In the genomic region with DNA sequence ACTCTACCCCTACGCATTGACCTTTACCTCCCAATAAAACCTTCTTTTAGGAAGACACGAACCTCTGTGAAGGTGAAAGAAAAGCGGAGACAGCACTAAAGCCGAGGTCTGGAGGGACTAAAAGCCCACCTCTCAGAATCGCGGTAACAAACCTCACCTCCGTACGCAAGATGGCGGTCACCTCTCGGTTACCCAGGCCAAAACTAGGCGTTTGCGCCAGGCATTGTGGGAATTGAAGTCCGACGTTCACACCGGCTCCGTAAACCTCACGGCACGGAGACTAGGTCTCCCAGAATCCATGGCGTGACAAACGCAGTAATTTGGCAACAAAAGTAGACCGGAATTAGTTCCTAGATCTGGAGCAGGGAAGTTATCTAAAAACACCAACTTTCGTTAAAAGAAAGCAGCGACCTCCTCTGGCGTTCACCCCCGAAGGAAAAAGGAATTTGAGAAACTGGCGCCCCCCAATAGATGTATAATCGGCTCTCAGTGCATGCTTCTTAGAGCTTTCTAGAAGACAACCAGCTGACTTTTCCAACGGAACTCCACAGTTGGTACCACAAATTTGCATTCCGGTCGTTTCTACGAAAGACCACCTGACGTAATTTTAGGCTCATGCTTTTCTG, we compare ENCODE assay signal across 8 cellular contexts. TPM values are rescaled to one million over a fixed set of nuclear protein-coding genes. Genes with fewer than 3 reads are reported as not detected.
DNase-seq lines count a peak whose midpoint lies in the region; ATAC-seq and TF ChIP-seq lines count a peak whose summit lies in the region.

A gene (minus strand): TSS at position 175 of the 626 bp plus-strand sequence. CDS start 1,768 bp downstream, outside the sequence.

- no peaks in the 10 kb centered on the region for H3K9me3 ChIP-seq in fibroblast of lung (ENCODE audit: control insufficient read depth, insufficient read depth, low read depth, low read length)
- no peaks in the 10 kb centered on the region for H3K9me3 ChIP-seq in naive thymus-derived CD4-positive, alpha-beta T cell (ENCODE audit: control insufficient read depth in 2 of 3, low read length in 3 of 3)

- H4K20me1 ChIP-seq in fibroblast of lung (ENCODE audit: control insufficient read depth, extremely low read depth, insufficient read depth, low read length) = no peaks in the 10 kb centered on the region

- H3K27me3 ChIP-seq in fibroblast of lung (ENCODE audit: control insufficient read depth, insufficient read depth, low read length) = no peaks in the 10 kb centered on the region
- no peaks in the 10 kb centered on the region for H3K27me3 ChIP-seq in naive thymus-derived CD4-positive, alpha-beta T cell (ENCODE audit: control insufficient read depth in 2 of 2, insufficient read depth in 2 of 2, low read length in 2 of 2)

- H3K4me3 ChIP-seq in LNCaP clone FGC (ENCODE audit: low read depth, low read length) (peak within 1 kb of the TSS; percentile 62), fibroblast of lung (replicated peaks in 1 of 4; ENCODE audit: control extremely low read depth in 1 of 4, insufficient read depth in 1 of 4, low read depth in 3 of 4, low read length in 4 of 4) (peak within 1 kb of the TSS; percentile 48 to 99 (median 64))
- peak within 1 kb of the TSS; percentile 78 for H3K4me3 ChIP-seq in naive thymus-derived CD4-positive, alpha-beta T cell (ENCODE audit: low read length)

- peak within 1 kb of the TSS; percentile 99 for H3K27ac Mint-ChIP-seq in activated T-helper 17 cell treated with anti-CD3 and anti-CD28 coated beads, Interleukin-2, amount 50 U/mL, for 72 hours
- H3K27ac Mint-ChIP-seq in naive thymus-derived CD4-positive, alpha-beta T cell = peak within 1 kb of the TSS; percentile 99 to 100 (median 100)
- H3K27ac Mint-ChIP-seq in stimulated activated naive B cell treated with anti-CD40 and anti-IgM and Interleukin-4, amounts not matched to agents 10 μg/mL and 1 μg/mL and 100 μg/mL, for 72 hours = peak within 1 kb of the TSS; percentile 100

- peak within 1 kb of the TSS; percentile 68 for H2AFZ ChIP-seq in fibroblast of lung (ENCODE audit: low read length)

- POLR2A ChIA-PET in RWPE1 (lab: Yijun Ruan, JAX; ENCODE audit: low non-redundant PET) = interaction anchor here (0.7 kb wide), 1 partner anchor 205 kb away, joined by 3 read pairs; no protein-coding TSS in a partner anchor
- POLR2A ChIA-PET in naive thymus-derived CD4-positive, alpha-beta T cell (lab: Charles Lee) = interaction anchor here (0.5 to 2.4 kb wide), 14 partner anchors 10 to 1005 kb away, joined by 3 to 26 read pairs (median 3); a partner anchor contains a TSS

- H3K27me3 Mint-ChIP-seq in activated T-helper 17 cell treated with anti-CD3 and anti-CD28 coated beads, Interleukin-2, amount 50 U/mL, for 72 hours = peaks cover 4% of the 10 kb centered on the region
- peaks cover 0 to 11% (median 3%) of the 10 kb centered on the region in 5 donors for H3K27me3 Mint-ChIP-seq in naive thymus-derived CD4-positive, alpha-beta T cell
- no peaks in the 10 kb centered on the region for H3K27me3 Mint-ChIP-seq in stimulated activated naive B cell treated with anti-CD40 and anti-IgM and Interleukin-4, amounts not matched to agents 10 μg/mL and 1 μg/mL and 100 μg/mL, for 72 hours

- peaks cover 38% of the 10 kb centered on the region for H3K79me2 ChIP-seq in fibroblast of lung (ENCODE audit: control insufficient read depth, insufficient read depth, low read length)

- H3K4me3 Mint-ChIP-seq in activated T-helper 17 cell treated with anti-CD3 and anti-CD28 coated beads, Interleukin-2, amount 50 U/mL, for 72 hours = peak within 1 kb of the TSS; percentile 97
- peak within 1 kb of the TSS; percentile 94 to 100 (median 100) for H3K4me3 Mint-ChIP-seq in naive thymus-derived CD4-positive, alpha-beta T cell
- peak within 1 kb of the TSS; percentile 98 to 99 for H3K4me3 Mint-ChIP-seq in stimulated activated naive B cell treated with anti-CD40 and anti-IgM and Interleukin-4, amounts not matched to agents 10 μg/mL and 1 μg/mL and 100 μg/mL, for 72 hours

- H3K36me3 Mint-ChIP-seq in activated T-helper 17 cell treated with anti-CD3 and anti-CD28 coated beads, Interleukin-2, amount 50 U/mL, for 72 hours (ENCODE audit: low read depth) = peaks cover 48% of the 10 kb centered on the region
- H3K36me3 Mint-ChIP-seq in naive thymus-derived CD4-positive, alpha-beta T cell = peaks cover 20 to 31% (median 28%) of the 10 kb centered on the region in 5 donors
- peaks cover 24 to 26% of the 10 kb centered on the region in 2 donors for H3K36me3 Mint-ChIP-seq in stimulated activated naive B cell treated with anti-CD40 and anti-IgM and Interleukin-4, amounts not matched to agents 10 μg/mL and 1 μg/mL and 100 μg/mL, for 72 hours

- H3K9ac ChIP-seq in fibroblast of lung (ENCODE audit: insufficient read depth, low read length) = peak within 1 kb of the TSS; percentile 82

- 0 out of 2 replicates have a peak, but pooled peaks have one; percentile 4 for TF ChIP-seq CTCF in LNCaP clone FGC (IDR thresholded peaks at IDR 0.05; ENCODE audit: control insufficient read depth, extremely low read depth, insufficient read depth)
- peak; percentile 47 for TF ChIP-seq CTCF in RWPE1 (conservative IDR thresholded peaks at IDR 0.05; ENCODE audit: low read depth)
- TF ChIP-seq CTCF in fibroblast of lung (conservative IDR thresholded peaks at IDR 0.05 in 1 of 2, IDR thresholded peaks at IDR 0.05 in 1 of 2; ENCODE audit: low read depth in 1 of 2, low read length in 2 of 2) = peak; percentile 38 to 53

- peaks cover 26% of the 10 kb centered on the region for H3K4me1 Mint-ChIP-seq in activated T-helper 17 cell treated with anti-CD3 and anti-CD28 coated beads, Interleukin-2, amount 50 U/mL, for 72 hours
- H3K4me1 Mint-ChIP-seq in naive thymus-derived CD4-positive, alpha-beta T cell = peaks cover 33 to 56% (median 50%) of the 10 kb centered on the region in 7 donors
- peaks cover 18 to 44% of the 10 kb centered on the region in 2 donors for H3K4me1 Mint-ChIP-seq in stimulated activated naive B cell treated with anti-CD40 and anti-IgM and Interleukin-4, amounts not matched to agents 10 μg/mL and 1 μg/mL and 100 μg/mL, for 72 hours

- H3K4me1 ChIP-seq in fibroblast of lung (ENCODE audit: control insufficient read depth, extremely low read depth, insufficient read depth, low read length) = peaks cover 2% of the 10 kb centered on the region
- H3K4me1 ChIP-seq in naive thymus-derived CD4-positive, alpha-beta T cell (ENCODE audit: control insufficient read depth in 2 of 2, insufficient read depth in 2 of 2, low read length in 2 of 2) = peaks cover 32 to 39% of the 10 kb centered on the region in 2 donors

- H3K4me2 ChIP-seq in fibroblast of lung (ENCODE audit: extremely low read depth, insufficient read depth, low read length) = peak within 1 kb of the TSS; percentile 18

- peaks cover 3% of the 10 kb centered on the region for H3K36me3 ChIP-seq in fibroblast of lung (ENCODE audit: control insufficient read depth, insufficient read depth, low read length)
- H3K36me3 ChIP-seq in naive thymus-derived CD4-positive, alpha-beta T cell (ENCODE audit: control insufficient read depth in 2 of 3, insufficient read depth in 3 of 3, low read length in 3 of 3) = peaks cover 0 to 17% (median 5%) of the 10 kb centered on the region in 3 experiments

- CTCF ChIA-PET in RWPE1 (lab: Yijun Ruan, JAX) = interaction anchor here (0.6 to 0.7 kb wide), 3 partner anchors 10 to 201 kb away, joined by 3 to 4 read pairs (median 3); no protein-coding TSS in a partner anchor
- CTCF ChIA-PET in naive thymus-derived CD4-positive, alpha-beta T cell (lab: Charles Lee) = interaction anchor here (1.1 kb wide), 1 partner anchor 47 kb away, joined by 6 read pairs; no protein-coding TSS in a partner anchor

- intact Hi-C loops in naive thymus-derived CD4-positive, alpha-beta T cell (cut with micrococcal nuclease) = loop anchor here (1.0 to 10.0 kb wide), 23 partner anchors 48 to 1376 kb away; a partner anchor contains a TSS

- DNase-seq in EL (peak; percentile 97), H4 (ENCODE audit: low spot score) (peak; percentile 94), LNCaP clone FGC (ENCODE audit: low read depth) (peak; percentile 87), RWPE1 (ENCODE audit: low spot score) (peak; percentile 94), fibroblast of lung (ENCODE audit: low read depth in 2 of 2) (peak; percentile 96 to 99)
- peak; percentile 70 to 94 (median 91) for DNase-seq in naive thymus-derived CD4-positive, alpha-beta T cell
- DNase-seq in stimulated activated naive B cell treated with anti-CD40 and anti-IgM and Interleukin-4, amounts not matched to agents 10 μg/mL and 1 μg/mL and 100 μg/mL, for 72 hours = peak; percentile 88

- peak within 1 kb of the TSS; percentile 87 for H3K27ac ChIP-seq in RWPE1
- H3K27ac ChIP-seq in fibroblast of lung (ENCODE audit: insufficient read depth, low read length) = peak within 1 kb of the TSS; percentile 96
- H3K27ac ChIP-seq in naive thymus-derived CD4-positive, alpha-beta T cell (ENCODE audit: low read depth, low read length) = peak within 1 kb of the TSS; percentile 96

- ATAC-seq in activated T-helper 17 cell treated with anti-CD3 and anti-CD28 coated beads, Interleukin-2, amount 50 U/mL, for 72 hours (replicated peaks) = peak; percentile 88
- peak; percentile 98 for ATAC-seq in naive thymus-derived CD4-positive, alpha-beta T cell
- peak; percentile 93 to 94 for ATAC-seq in stimulated activated naive B cell treated with anti-CD40 and anti-IgM and Interleukin-4, amounts not matched to agents 10 μg/mL and 1 μg/mL and 100 μg/mL, for 72 hours (replicated peaks)

- no peaks in the 10 kb centered on the region for H3K9me3 Mint-ChIP-seq in activated T-helper 17 cell treated with anti-CD3 and anti-CD28 coated beads, Interleukin-2, amount 50 U/mL, for 72 hours
- peaks cover 0 to 5% (median 0%) of the 10 kb centered on the region in 11 donors for H3K9me3 Mint-ChIP-seq in naive thymus-derived CD4-positive, alpha-beta T cell
- H3K9me3 Mint-ChIP-seq in stimulated activated naive B cell treated with anti-CD40 and anti-IgM and Interleukin-4, amounts not matched to agents 10 μg/mL and 1 μg/mL and 100 μg/mL, for 72 hours = no peaks in the 10 kb centered on the region

RNA-seq across cellular contexts. Expression of the gene that starts here (rescaled TPM):
- total RNA-seq in H4 (2014; rRNA removed; shearing (Covaris generic)) = 14.2 and 26.6 TPM in 2 replicates
- 100 to 1,000 TPM in 1 of 2 donors, 10 to 100 TPM in 1; 97.0 to 126 TPM for total RNA-seq in activated T-helper 17 cell treated with anti-CD3 and anti-CD28 coated beads, Interleukin-2, amount 50 U/mL, for 72 hours
- total RNA-seq in fibroblast of lung = 106 and 139 TPM in 2 replicates
- polyA plus RNA-seq in fibroblast of lung = 40.7 and 62.4 TPM in 2 replicates
- 27.1 and 47.1 TPM in 2 replicates for polyA plus RNA-seq in fibroblast of lung (2012)
- polyA minus RNA-seq in fibroblast of lung (ENCODE audit: low replicate concordance) = 4.4 and 10.0 TPM in 2 replicates
- total RNA-seq in naive thymus-derived CD4-positive, alpha-beta T cell = 100 to 1,000 TPM; 136 to 358 (median 226) TPM
- polyA plus RNA-seq in naive thymus-derived CD4-positive, alpha-beta T cell = 100 to 1,000 TPM; 129 to 204 TPM

Comparison
In these comparisons a context has a peak if more than half of its experiments do, and no peak if none do; other contexts are left out.
1. Peak in every context shown above with its lines: DNase-seq, ATAC-seq, H3K4me3 ChIP-seq and H3K27ac ChIP-seq.